8 cellular contexts compared by ENCODE assay signal in the genomic region with DNA sequence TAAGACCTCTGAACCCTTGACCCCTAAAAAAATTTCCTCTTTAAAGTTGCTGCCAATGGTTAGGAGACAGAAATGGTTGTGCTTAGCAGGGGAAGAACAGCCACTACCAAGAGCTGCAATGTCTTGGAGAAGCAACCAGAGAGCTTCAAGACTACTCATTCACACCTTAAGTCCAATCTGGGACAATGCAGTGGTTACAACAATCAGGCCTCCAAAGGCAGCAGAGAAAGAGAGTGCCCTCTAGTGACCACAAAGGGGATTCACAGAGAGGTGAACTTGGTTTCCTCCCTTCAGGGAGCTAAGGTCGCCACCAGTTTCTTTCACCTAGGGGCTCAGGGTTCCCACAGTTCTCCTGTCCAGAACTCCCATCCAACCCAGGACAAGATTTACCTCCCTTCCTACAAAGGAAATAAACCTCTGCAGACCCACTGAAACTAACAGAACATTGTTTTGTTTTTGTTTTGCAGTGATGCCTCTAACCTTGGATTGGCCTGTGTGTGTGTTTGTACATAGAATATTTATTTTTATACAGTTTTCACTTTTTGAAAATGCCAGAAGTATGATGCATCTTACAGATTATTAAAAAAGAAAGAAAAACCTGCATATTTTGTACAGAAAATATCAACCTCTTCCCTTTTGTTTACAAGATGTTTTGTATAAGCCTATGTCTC.
DNase-seq lines count a peak whose midpoint lies in the region; ATAC-seq and TF ChIP-seq lines count a peak whose summit lies in the region.

No MANE protein-coding gene starts in this region.

- H3K9me3 ChIP-seq in HEK293 (ENCODE audit: control insufficient read depth, insufficient read depth, low read depth, low read length) = no peaks in the 10 kb centered on the region
- no peaks in the 10 kb centered on the region for H3K9me3 ChIP-seq in adrenal gland (replicated peaks in 1 of 3)
- H3K9me3 ChIP-seq in hepatocyte (ENCODE audit: low read depth) = no peaks in the 10 kb centered on the region
- no peaks in the 10 kb centered on the region for H3K9me3 ChIP-seq in stomach

- H3K27ac ChIP-seq in HEK293 (ENCODE audit: extremely low read depth, low read depth, low read length) = no peak overlapping the region
- H3K27ac ChIP-seq in adrenal gland = no peak overlapping the region
- H3K27ac ChIP-seq in hepatocyte = no peak overlapping the region
- H3K27ac ChIP-seq in stomach = no peak overlapping the region

- peak; percentile 53 for TF ChIP-seq CTCF in HEK293 (tag by site-specific recombination; IDR thresholded peaks at IDR 0.05)
- TF ChIP-seq CTCF in adrenal gland (IDR thresholded peaks at IDR 0.05) = peak; percentile 21 to 60 (median 50)
- TF ChIP-seq CTCF in hepatocyte (IDR thresholded peaks at IDR 0.05; ENCODE audit: poor library complexity) = peak; percentile 55
- TF ChIP-seq CTCF in stomach (IDR thresholded peaks at IDR 0.05) = peak in 5 of 7 experiments; percentile 19 to 67 (median 49)

- H3K9me2 ChIP-seq in hepatocyte (replicated peaks; ENCODE audit: insufficient read depth) = no peaks in the 10 kb centered on the region

- CTCF ChIA-PET in HEK293 (lab: Yijun Ruan, JAX) = interaction anchor here (0.5 to 4.3 kb wide), 58 partner anchors 9 to 723 kb away, joined by 3 to 36 read pairs (median 4); no protein-coding TSS in a partner anchor

- H3K4me3 ChIP-seq in HEK293 (ENCODE audit: low read depth, low read length) (no peak overlapping the region), adrenal gland (no peak overlapping the region), hepatocyte (no peak overlapping the region), stomach (no peak overlapping the region)

- no peak overlapping the region for H3K4me2 ChIP-seq in hepatocyte

- no peak for TF ChIP-seq EP300 in stomach (IDR thresholded peaks at IDR 0.05)

- DNase-seq in NCI-H748 (lab: John Stamatoyannopoulos, UW; ENCODE audit: unreplicated experiment) (peak; percentile 45), NCI-H748 treated with DMSO at 0.1 percent for 48 hours (lab: John Stamatoyannopoulos, UW) (no peak), NCI-H2227 (lab: John Stamatoyannopoulos, UW; ENCODE audit: unreplicated experiment) (peak; percentile 26), adrenal gland (peak in 4 of 7 donors; percentile 15 to 48 (median 26)), hepatocyte (ENCODE audit: low spot score) (peak; percentile 54), stomach (peak; percentile 27)

- no peaks in the 10 kb centered on the region for H4K20me1 ChIP-seq in hepatocyte (ENCODE audit: insufficient read depth, poor library complexity, severe bottlenecking)

- no peak for ATAC-seq in GM21381 (IDR thresholded peaks at IDR 0.05; ENCODE audit: unreplicated experiment)

- H3K27me3 ChIP-seq in adrenal gland = no peaks in the 10 kb centered on the region
- H3K27me3 ChIP-seq in hepatocyte = no peaks in the 10 kb centered on the region
- no peaks in the 10 kb centered on the region for H3K27me3 ChIP-seq in stomach

- H3K36me3 ChIP-seq in HEK293 (ENCODE audit: control insufficient read depth in 2 of 2, insufficient read depth in 1 of 2, low read length in 2 of 2) = no peaks in the 10 kb centered on the region
- no peaks in the 10 kb centered on the region for H3K36me3 ChIP-seq in adrenal gland (replicated peaks in 1 of 2)
- no peaks in the 10 kb centered on the region for H3K36me3 ChIP-seq in hepatocyte (replicated peaks; ENCODE audit: insufficient read depth, low read depth)
- no peaks in the 10 kb centered on the region for H3K36me3 ChIP-seq in stomach

- TF ChIP-seq POLR2A in adrenal gland (IDR thresholded peaks at IDR 0.05) (no peak), stomach (IDR thresholded peaks at IDR 0.05) (no peak)

- no peaks in the 10 kb centered on the region for H3K79me2 ChIP-seq in hepatocyte

- 68 to 86% (median 78%) methylated on average over 1 of the region's 1 CpG for WGBS in adrenal gland, 4 donors
- WGBS in hepatocyte (ENCODE audit: low lambda C conversion rate, missing lambda C conversion rate) = 71% methylated on average over 1 of the region's 1 CpG
- WGBS in stomach, 5 donors = 40 to 67% (median 54%) methylated on average over 1 of the region's 1 CpG

- intact Hi-C loops in adrenal gland (cut with DNase I) (no loop called here), stomach (cut with DNase I; ENCODE audit: low total_unique reads) (no loop called here)

- no peak overlapping the region for H2AFZ ChIP-seq in hepatocyte

- H3K4me1 ChIP-seq in HEK293 (ENCODE audit: control insufficient read depth, insufficient read depth, low read length) = no peaks in the 10 kb centered on the region
- no peaks in the 10 kb centered on the region for H3K4me1 ChIP-seq in adrenal gland (replicated peaks in 1 of 2)
- H3K4me1 ChIP-seq in hepatocyte (ENCODE audit: insufficient read depth) = peaks cover 8% of the 10 kb centered on the region
- H3K4me1 ChIP-seq in stomach = peaks cover 0 to 7% (median 0%) of the 10 kb centered on the region in 4 donors

- POLR2A ChIA-PET in HEK293 (lab: Yijun Ruan, JAX) = no interaction called here

TF ChIP-seq in HEK293, 187 proteins besides CTCF, POLR2A, EP300 and RAD21:
- peak; percentile 72 for TF ChIP-seq ZNF654 (tag by site-specific recombination; IDR thresholded peaks at IDR 0.05; ENCODE audit: low read depth)
- TF ChIP-seq, protein P1, sequence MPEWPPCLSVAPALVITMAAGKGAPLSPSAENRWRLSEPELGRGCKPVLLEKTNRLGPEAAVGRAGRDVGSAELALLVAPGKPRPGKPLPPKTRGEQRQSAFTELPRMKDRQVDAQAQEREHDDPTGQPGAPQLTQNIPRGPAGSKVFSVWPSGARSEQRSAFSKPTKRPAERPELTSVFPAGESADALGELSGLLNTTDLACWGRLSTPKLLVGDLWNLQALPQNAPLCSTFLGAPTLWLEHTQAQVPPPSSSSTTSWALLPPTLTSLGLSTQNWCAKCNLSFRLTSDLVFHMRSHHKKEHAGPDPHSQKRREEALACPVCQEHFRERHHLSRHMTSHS (tag by site-specific recombination; IDR thresholded peaks at IDR 0.05) = no peak
